Comparison of ENCODE assay signal across 13 cellular contexts in genomic region chr14:92475037-92475436, GRCh38.
"Had no signal": no experiment of that assay in that cellular context is flagged by ENCODE, and none has a peak within 500 bp of the region (broad histone marks: within the 10 kb centered on the region; RNA-seq: fewer than 3 reads in every experiment).

No MANE protein-coding gene starts in this region.

- DNase-seq: activated CD4-positive, alpha-beta T cell treated with anti-CD3 and anti-CD28 coated beads, Interleukin-2, amount 10 ng/mL, durations not matched to agents 7 days and 5 days; activated CD4-positive, CD25-positive, alpha-beta regulatory T cell treated with anti-CD3 and anti-CD28 coated beads, Interleukin-2, amount 50 U/mL, for 72 hours; activated CD8-positive, alpha-beta T cell treated with anti-CD3 and anti-CD28 coated beads for 36 hours; activated naive CD4-positive, alpha-beta T cell treated with Interleukin-2 at 50 U/mL for 16 hours; activated naive CD8-positive, alpha-beta T cell treated with anti-CD3 and anti-CD28 coated beads for 36 hours; activated T-cell treated with anti-CD3 and anti-CD28 coated beads, Interleukin-2, amount 50 U/mL, for 4 hours; amniotic stem cell; cortex of kidney; stimulated activated CD4-positive, alpha-beta T cell treated with anti-CD3 and anti-CD28 coated beads, Interleukin-4, amount 100 ng/mL, for 1 hour; stimulated activated naive CD4-positive, alpha-beta T cell treated with Interleukin-2 at 50 U/mL for 16 hours; WERI-Rb-1 had no signal

- H3K4me3 ChIP-seq: smooth muscle cell had no signal

- H3K36me3 ChIP-seq: WERI-Rb-1 had no signal

- ATAC-seq: activated CD8-positive, alpha-beta T cell treated with anti-CD3 and anti-CD28 coated beads for 36 hours; activated T-cell treated with anti-CD3 and anti-CD28 coated beads, Interleukin-2, amount 50 U/mL, for 4 hours; SK-N-SH treated with all-trans-retinoic acid at 6 μM for 48 hours had no signal

- H3K27ac ChIP-seq: WERI-Rb-1 had no signal
